ENCODE assay signal across 19 cellular contexts in the genomic region with DNA sequence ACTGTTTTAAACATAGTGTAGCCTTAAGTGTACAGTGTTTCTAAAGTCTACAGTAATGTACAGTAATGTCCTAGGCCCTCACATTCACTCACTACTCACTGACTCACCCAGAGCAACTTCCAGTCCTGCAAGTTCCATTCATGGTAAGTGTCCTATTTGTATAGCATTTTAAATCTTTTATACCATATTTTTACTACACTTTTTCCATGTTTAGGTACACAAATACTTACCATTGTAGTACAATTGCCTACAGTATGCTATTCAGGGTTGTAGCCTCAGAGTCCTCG. TPM values are rescaled to one million over a fixed set of nuclear protein-coding genes. Genes with fewer than 3 reads are reported as not detected.
A peak's percentile ranks its signal among the peaks of the same experiment; 100 is the strongest.
DNase-seq lines count a peak whose midpoint lies in the region; ATAC-seq and TF ChIP-seq lines count a peak whose summit lies in the region.
"Had no signal": no experiment of that assay in that cellular context is flagged by ENCODE, and none has a peak within 500 bp of the region (broad histone marks: within the 10 kb centered on the region; RNA-seq: fewer than 3 reads in every experiment).

No MANE protein-coding gene starts in this region.

- H3K4me1 Mint-ChIP-seq in type B pancreatic cell (ENCODE audit: unreplicated experiment): peaks cover 14% of the 10 kb centered on the region
- H3K4me1 Mint-ChIP-seq in osteocyte (ENCODE audit: unreplicated experiment): peaks cover 24% of the 10 kb centered on the region
- peaks cover 35% of the 10 kb centered on the region for H3K4me1 Mint-ChIP-seq in CD14-positive monocyte

- H3K9me2 ChIP-seq in GM23248 (ENCODE audit: insufficient read depth): no peaks in the 10 kb centered on the region
- H3K9me2 ChIP-seq: SK-N-SH had no signal

- in situ Hi-C loops in GM23248 (cut with MboI): loop anchor here (5.0 kb wide), 1 partner anchor 65 kb away; no protein-coding TSS in a partner anchor

- H3K4me2 ChIP-seq in GM23248 (ENCODE audit: unreplicated experiment): no peak overlapping the region
- H3K4me2 ChIP-seq: SK-N-SH had no signal

- DNase-seq in GM23248: peak; percentile 43
- DNase-seq in RWPE2 (ENCODE audit: low spot score): no peak
- no peak for DNase-seq in esophagus squamous epithelium (lab: John Stamatoyannopoulos, UW)
- no peak for DNase-seq in type B pancreatic cell (ENCODE audit: extremely low spot score, unreplicated experiment)
- no peak for DNase-seq in activated CD4-positive, alpha-beta T cell treated with anti-CD3 and anti-CD28 coated beads, Interleukin-2, amount 50 U/mL, for 48 hours
- no peak for DNase-seq in osteocyte (ENCODE audit: extremely low spot score, unreplicated experiment)
- DNase-seq in CD14-positive monocyte (ENCODE audit: low spot score): no peak
- DNase-seq: BE2C, DMS153, H9, HFFc6, NCI-H1048, NCI-H1417 treated with DMSO at 0.1 percent for 48 hours, NCI-H187, RPMI8226, SHP77 treated with DMSO at 0.1 percent for 48 hours, SK-N-SH had no signal

- TF ChIP-seq CTCF in RWPE2 (IDR thresholded peaks at IDR 0.05; ENCODE audit: poor library complexity, severe bottlenecking) (no peak), esophagus squamous epithelium (IDR thresholded peaks at IDR 0.05) (no peak), type B pancreatic cell (conservative IDR thresholded peaks at IDR 0.05) (no peak), osteocyte (IDR thresholded peaks at IDR 0.05) (no peak), CD14-positive monocyte (IDR thresholded peaks at IDR 0.05) (no peak)

- peaks cover 7% of the 10 kb centered on the region; the same call in 1 of the 2 replicates for H3K79me2 ChIP-seq in GM23248 (ENCODE audit: insufficient read depth)

- peaks cover 43% of the 10 kb centered on the region for H3F3A ChIP-seq in GM23248 (ENCODE audit: insufficient read depth)

- no peaks in the 10 kb centered on the region for H3K9me3 Mint-ChIP-seq in type B pancreatic cell
- H3K9me3 Mint-ChIP-seq in osteocyte (ENCODE audit: unreplicated experiment): no peaks in the 10 kb centered on the region
- peaks cover 0 to 5% (median 0%) of the 10 kb centered on the region in 7 donors for H3K9me3 Mint-ChIP-seq in CD14-positive monocyte
- H3K9me3 Mint-ChIP-seq: CD4-positive, CD25-positive, alpha-beta regulatory T cell; H9; HFFc6 had no signal

- H3K36me3 ChIP-seq in GM23248 (ENCODE audit: low read depth) (no peaks in the 10 kb centered on the region), RWPE2 (ENCODE audit: low read depth) (peaks cover 9% of the 10 kb centered on the region), esophagus squamous epithelium (no peaks in the 10 kb centered on the region)
- H3K36me3 ChIP-seq: BE2C had no signal

- H3K27me3 Mint-ChIP-seq in type B pancreatic cell (peaks cover 25% of the 10 kb centered on the region), osteocyte (ENCODE audit: unreplicated experiment) (no peaks in the 10 kb centered on the region), CD14-positive monocyte (ENCODE audit: low read depth in 3 of 3) (peaks cover 0 to 7% (median 5%) of the 10 kb centered on the region in 3 donors)

- H3K9ac ChIP-seq in GM23248: no peak overlapping the region
- H3K9ac ChIP-seq: SK-N-SH had no signal

- H3K4me1 ChIP-seq in GM23248 (ENCODE audit: insufficient read depth): peaks cover 30% of the 10 kb centered on the region
- peaks cover 69% of the 10 kb centered on the region for H3K4me1 ChIP-seq in RWPE2 (ENCODE audit: insufficient read depth, poor library complexity, severe bottlenecking)
- peaks cover 28 to 89% (median 38%) of the 10 kb centered on the region in 3 donors for H3K4me1 ChIP-seq in esophagus squamous epithelium

- no peaks in the 10 kb centered on the region for H4K20me1 ChIP-seq in GM23248 (ENCODE audit: insufficient read depth)

- no peaks in the 10 kb centered on the region for H3K36me3 Mint-ChIP-seq in type B pancreatic cell
- H3K36me3 Mint-ChIP-seq in osteocyte (ENCODE audit: unreplicated experiment): no peaks in the 10 kb centered on the region
- H3K36me3 Mint-ChIP-seq in CD14-positive monocyte: peaks cover 5 to 6% of the 10 kb centered on the region in 2 donors
- H3K36me3 Mint-ChIP-seq: CD4-positive, CD25-positive, alpha-beta regulatory T cell had no signal

- TF ChIP-seq POLR2A in esophagus squamous epithelium (IDR thresholded peaks at IDR 0.05): no peak

- no peak overlapping the region for H2AFZ ChIP-seq in GM23248

- intact Hi-C loops in esophagus squamous epithelium (cut with DNase I) (loop anchor here (5.0 kb wide), 1 partner anchor 60 kb away; no protein-coding TSS in a partner anchor), CD14-positive monocyte (cut with micrococcal nuclease) (loop anchor here in 1 of 2 donors (10.0 kb wide), 1 partner anchor 382 kb away; a partner anchor contains a TSS)

- ATAC-seq in RWPE2 (ENCODE audit: low read depth): no peak

- H3K27ac Mint-ChIP-seq in type B pancreatic cell: peak overlapping the region; percentile 58
- no peak overlapping the region for H3K27ac Mint-ChIP-seq in osteocyte (ENCODE audit: unreplicated experiment)
- H3K27ac Mint-ChIP-seq in CD14-positive monocyte: no peak overlapping the region
- H3K27ac Mint-ChIP-seq: H9, HFFc6 had no signal

- H3K4me3 Mint-ChIP-seq in type B pancreatic cell (no peak overlapping the region), osteocyte (ENCODE audit: unreplicated experiment) (no peak overlapping the region), CD14-positive monocyte (no peak overlapping the region)
- H3K4me3 Mint-ChIP-seq: H9, HFFc6 had no signal

- H3K9me3 ChIP-seq in GM23248 (ENCODE audit: low read depth) (no peaks in the 10 kb centered on the region), RWPE2 (ENCODE audit: severe bottlenecking) (no peaks in the 10 kb centered on the region), esophagus squamous epithelium (no peaks in the 10 kb centered on the region)
- H3K9me3 ChIP-seq: BE2C, SK-N-SH had no signal

- WGBS in GM23248 (ENCODE audit: low coverage in 1 of 2, low lambda C conversion rate in 2 of 2, missing lambda C conversion rate in 2 of 2), 2 experiments: 93 to 96% methylated on average over 1 of the region's 1 CpG
- WGBS in esophagus squamous epithelium, 2 donors: 81 to 82% methylated on average over 1 of the region's 1 CpG

- H3K4me3 ChIP-seq in GM23248 (no peak overlapping the region), RWPE2 (ENCODE audit: severe bottlenecking) (no peak overlapping the region), esophagus squamous epithelium (no peak overlapping the region)
- H3K4me3 ChIP-seq: K562 had no signal

- H3K27me3 ChIP-seq in GM23248 (replicated peaks; ENCODE audit: insufficient read depth) (no peaks in the 10 kb centered on the region), RWPE2 (ENCODE audit: insufficient read depth, poor library complexity, severe bottlenecking) (no peaks in the 10 kb centered on the region), esophagus squamous epithelium (no peaks in the 10 kb centered on the region)

- H3K27ac ChIP-seq in GM23248 (no peak overlapping the region), RWPE2 (ENCODE audit: poor library complexity, severe bottlenecking) (peak overlapping the region; percentile 100), esophagus squamous epithelium (peak overlapping the region; percentile 44 to 82 (median 64))

RNA-seq across cellular contexts. Expression of a gene that starts 3.6 kb away (rescaled TPM):
- 60.5 and 60.7 TPM in 2 replicates for total RNA-seq in GM23248 (2014; rRNA removed; shearing (Covaris generic))
- polyA plus RNA-seq in GM23248 (2016; fragmentation: Nextera tagmentation; extraction: Ambion mirVana): 1,024 and 1,043 TPM in 2 replicates
- 100 to 1,000 TPM; 301 to 611 (median 447) TPM for total RNA-seq in esophagus squamous epithelium
- total RNA-seq in type B pancreatic cell (ENCODE audit: low replicate concordance): 316 and 1,258 TPM in 2 replicates
- 227 and 234 TPM in 2 replicates for total RNA-seq in osteocyte
- 1,000 to 10,000 TPM; 2,129 to 2,138 TPM for polyA plus RNA-seq in CD14-positive monocyte

RNA-seq across cellular contexts. Expression of a gene that starts 39.6 kb away (rescaled TPM):
- 460 and 612 TPM in 2 replicates for total RNA-seq in GM23248 (2014; rRNA removed; shearing (Covaris generic))
- polyA plus RNA-seq in GM23248 (2016; fragmentation: Nextera tagmentation; extraction: Ambion mirVana): 4,050 and 4,052 TPM in 2 replicates
- total RNA-seq in esophagus squamous epithelium: 1,000 to 10,000 TPM in 3 of 4 donors, 100 to 1,000 TPM in 1; 900 to 2,319 (median 1,590) TPM
- total RNA-seq in type B pancreatic cell (ENCODE audit: low replicate concordance): 511 and 1,438 TPM in 2 replicates
- total RNA-seq in osteocyte: 443 and 446 TPM in 2 replicates
- polyA plus RNA-seq in CD14-positive monocyte: 1,000 to 10,000 TPM; 2,621 to 3,364 TPM
